In the genomic region with DNA sequence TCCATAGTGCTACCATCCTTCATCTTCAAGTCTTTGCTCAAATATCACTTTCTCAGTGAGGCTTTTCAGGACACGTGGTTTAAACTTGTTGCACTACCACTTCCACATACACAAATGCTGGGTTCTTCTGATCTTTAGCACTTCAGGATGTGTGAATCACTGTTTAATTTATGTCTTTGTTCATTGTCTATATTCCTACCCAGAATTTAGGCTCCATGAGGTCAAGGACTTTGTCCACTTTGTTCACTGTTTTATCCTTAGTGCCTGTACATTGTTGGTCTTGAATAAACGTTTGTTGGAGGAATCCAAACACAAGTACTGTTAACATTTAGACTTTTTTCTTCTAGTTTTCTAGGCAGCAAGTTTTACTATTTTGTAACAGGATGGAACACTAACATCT, we compare ENCODE assay signal across 34 cellular contexts. TPM values are rescaled to one million over a fixed set of nuclear protein-coding genes. Genes with fewer than 3 reads are reported as not detected.
DNase-seq lines count a peak whose midpoint lies in the region; ATAC-seq, FAIRE-seq and TF ChIP-seq lines count a peak whose summit lies in the region.
"Had no signal": no experiment of that assay in that cellular context is flagged by ENCODE, and none has a peak within 500 bp of the region (broad histone marks: within the 10 kb centered on the region; RNA-seq: fewer than 3 reads in every experiment).

No MANE protein-coding gene starts in this region.

- no peak overlapping the region for H3K4me3 ChIP-seq in OCI-LY1 (ENCODE audit: low read depth, low read length, poor library complexity, severe bottlenecking)
- no peak overlapping the region for H3K4me3 ChIP-seq in endothelial cell of umbilical vein (replicated peaks in 1 of 3; ENCODE audit: insufficient read depth in 1 of 3, low read depth in 1 of 3, low read length in 3 of 3)
- no peak overlapping the region for H3K4me3 ChIP-seq in osteoblast (ENCODE audit: insufficient read depth, low read length)
- H3K4me3 ChIP-seq: esophagus muscularis mucosa, gastroesophageal sphincter, left lung, testis had no signal

- CTCF ChIA-PET in endothelial cell of umbilical vein (lab: Charles Lee) = interaction anchor here (3.7 kb wide), 1 partner anchor 71 kb away, joined by 26 read pairs; no protein-coding TSS in a partner anchor

- peaks cover 65% of the 10 kb centered on the region for H3K79me2 ChIP-seq in OCI-LY1 (ENCODE audit: insufficient read depth, low read length)
- no peaks in the 10 kb centered on the region for H3K79me2 ChIP-seq in endothelial cell of umbilical vein (ENCODE audit: control insufficient read depth, insufficient read depth, low read length)
- no peaks in the 10 kb centered on the region for H3K79me2 ChIP-seq in osteoblast (ENCODE audit: insufficient read depth, low read length)

- no TSS peak for BruUV-seq in endothelial cell of umbilical vein (replicated peaks; lab: Mats Ljungman, UMichigan)

- H3K4me1 ChIP-seq in OCI-LY1 (ENCODE audit: insufficient read depth, low read length, severe bottlenecking) (peaks cover 55% of the 10 kb centered on the region), endothelial cell of umbilical vein (ENCODE audit: control insufficient read depth, extremely low read depth, insufficient read depth, low read length) (peaks cover 43% of the 10 kb centered on the region), osteoblast (ENCODE audit: insufficient read depth, low read length) (peaks cover 23% of the 10 kb centered on the region)
- H3K4me1 ChIP-seq: esophagus muscularis mucosa, gastroesophageal sphincter, left lung, testis had no signal

- H2AFZ ChIP-seq in OCI-LY1 (ENCODE audit: low read length) = no peak overlapping the region
- H2AFZ ChIP-seq in endothelial cell of umbilical vein (ENCODE audit: low read depth, low read length) = peak overlapping the region; percentile 47
- H2AFZ ChIP-seq in osteoblast (ENCODE audit: low read length) = peak overlapping the region; percentile 3

- H3F3A ChIP-seq in OCI-LY1 (ENCODE audit: insufficient read depth, low read length) = no peaks in the 10 kb centered on the region

- H3K9ac ChIP-seq in OCI-LY1 (ENCODE audit: low read length) = no peak overlapping the region
- peak overlapping the region; percentile 18 for H3K9ac ChIP-seq in endothelial cell of umbilical vein (replicated peaks; ENCODE audit: extremely low read depth, insufficient read depth, low read length)

- intact Hi-C loops in endothelial cell of umbilical vein (cut with micrococcal nuclease) = loop anchor here (5.0 kb wide), 1 partner anchor 70 kb away; no protein-coding TSS in a partner anchor

- H3K27ac ChIP-seq in OCI-LY1 (ENCODE audit: low read depth, low read length, poor library complexity, severe bottlenecking) (peak overlapping the region; percentile 31), endothelial cell of umbilical vein (ENCODE audit: insufficient read depth, low read depth, low read length) (peak overlapping the region; percentile 80), osteoblast (ENCODE audit: low read depth, low read length) (no peak overlapping the region)
- H3K27ac ChIP-seq: 22Rv1, esophagus muscularis mucosa, gastroesophageal sphincter, HL-60, left lung, testis had no signal

- H3K9me2 ChIP-seq in OCI-LY1 (ENCODE audit: low read depth, low read length) = no peaks in the 10 kb centered on the region

- H3K4me2 ChIP-seq in OCI-LY1 (ENCODE audit: low read length) (no peak overlapping the region), endothelial cell of umbilical vein (ENCODE audit: insufficient read depth, low read length) (peak overlapping the region; percentile 48), osteoblast (ENCODE audit: insufficient read depth, low read length) (no peak overlapping the region)

- TF ChIP-seq POLR2A in endothelial cell of umbilical vein (IDR thresholded peaks at IDR 0.05; ENCODE audit: low read depth, low read length) = no peak

- peaks cover 87% of the 10 kb centered on the region for H3K36me3 ChIP-seq in OCI-LY1 (ENCODE audit: insufficient read depth, low read length)
- no peaks in the 10 kb centered on the region for H3K36me3 ChIP-seq in endothelial cell of umbilical vein (ENCODE audit: control insufficient read depth in 2 of 2, extremely low read depth in 1 of 2, insufficient read depth in 2 of 2, low read length in 2 of 2)
- H3K36me3 ChIP-seq in osteoblast (ENCODE audit: insufficient read depth, low read length) = no peaks in the 10 kb centered on the region
- H3K36me3 ChIP-seq: esophagus muscularis mucosa, gastroesophageal sphincter, left lung had no signal

- TF ChIP-seq CTCF in OCI-LY1 (IDR thresholded peaks at IDR 0.05; ENCODE audit: low read length) (no peak), endothelial cell of umbilical vein (IDR thresholded peaks at IDR 0.05; ENCODE audit: extremely low read depth in 1 of 2, insufficient read depth in 1 of 2, low read depth in 1 of 2, low read length in 2 of 2) (no peak), osteoblast (IDR thresholded peaks at IDR 0.05; ENCODE audit: extremely low read depth, low read depth, low read length) (no peak)

- peak; percentile 36 for DNase-seq in DMS53 (lab: John Stamatoyannopoulos, UW)
- DNase-seq in DMS53 treated with DMSO at 0.1 percent for 48 hours (lab: John Stamatoyannopoulos, UW; ENCODE audit: unreplicated experiment) = no peak
- DNase-seq in endothelial cell of umbilical vein (ENCODE audit: low read depth, low spot score) = peak; percentile 80
- no peak for DNase-seq in osteoblast (ENCODE audit: insufficient read length, low spot score, missing footprints)
- no peak for DNase-seq in HK-2 (ENCODE audit: unreplicated experiment)
- DNase-seq: activated CD4-positive, CD25-positive, alpha-beta regulatory T cell treated with anti-CD3 and anti-CD28 coated beads, Interleukin-2, amount 50 U/mL, for 72 hours; activated CD8-positive, alpha-beta T cell treated with anti-CD3 and anti-CD28 coated beads for 36 hours; anterior cingulate cortex; CD4-positive, alpha-beta T cell; DMS153; effector memory CD8-positive, alpha-beta T cell; GF-D8; hypothalamus; immature natural killer cell; left lung; midbrain; natural killer cell; NCI-H1092; NCI-H1694 treated with DMSO at 0.1 percent for 48 hours; NCI-H2171 treated with DMSO at 0.1 percent for 48 hours; NCI-H524; NK-92 treated with Interleukin-12 subunit alpha and Interleukin-12 subunit beta, amount 100 ng/mL, for 24 hours; occipital lobe; stimulated activated naive CD8-positive, alpha-beta T cell treated with anti-CD3 and anti-CD28 coated beads, Interleukin-15, Interleukin-2, amounts not matched to agents 100 U/mL and 50 U/mL, for 24 hours; testis had no signal

- no peaks in the 10 kb centered on the region for H3K9me1 ChIP-seq in endothelial cell of umbilical vein (replicated peaks; ENCODE audit: control insufficient read depth, extremely low read depth, insufficient read depth, low read length)

- FAIRE-seq in endothelial cell of umbilical vein (lab: Jason Lieb, UNC) = peak; percentile 79
- FAIRE-seq: colon had no signal

- dilution Hi-C loops in endothelial cell of umbilical vein (cut with MboI; ENCODE audit: extremely low pct_ligation_motif_present, low sequenced_read_pairs) = no loop called here

- POLR2A ChIA-PET in endothelial cell of umbilical vein (lab: Charles Lee) = interaction anchor here (0.5 kb wide), 1 partner anchor 68 kb away, joined by 8 read pairs; no protein-coding TSS in a partner anchor

- H3K27me3 ChIP-seq in OCI-LY1 (ENCODE audit: insufficient read depth, low read length) = no peaks in the 10 kb centered on the region
- H3K27me3 ChIP-seq in endothelial cell of umbilical vein (ENCODE audit: control insufficient read depth in 2 of 2, insufficient read depth in 2 of 2, low read length in 2 of 2) = no peaks in the 10 kb centered on the region
- H3K27me3 ChIP-seq in osteoblast (ENCODE audit: insufficient read depth, low read length) = no peaks in the 10 kb centered on the region
- H3K27me3 ChIP-seq: esophagus muscularis mucosa, gastroesophageal sphincter, left lung, testis had no signal

- H3K9me3 ChIP-seq in OCI-LY1 (ENCODE audit: low read length) = peaks cover 9% of the 10 kb centered on the region; the same call in 1 of the 2 replicates
- no peaks in the 10 kb centered on the region for H3K9me3 ChIP-seq in endothelial cell of umbilical vein (replicated peaks; ENCODE audit: control insufficient read depth, insufficient read depth, low read length)
- no peaks in the 10 kb centered on the region for H3K9me3 ChIP-seq in osteoblast (ENCODE audit: low read depth, low read length)
- H3K9me3 ChIP-seq: esophagus muscularis mucosa, gastroesophageal sphincter, left lung, testis had no signal

- H4K20me1 ChIP-seq in OCI-LY1 (ENCODE audit: insufficient read depth, low read length) = no peaks in the 10 kb centered on the region
- no peaks in the 10 kb centered on the region for H4K20me1 ChIP-seq in endothelial cell of umbilical vein (replicated peaks; ENCODE audit: control insufficient read depth, extremely low read depth, insufficient read depth, low read length)
- H4K20me1 ChIP-seq in osteoblast (ENCODE audit: insufficient read depth, low read length) = no peaks in the 10 kb centered on the region

- no peak for ATAC-seq in GM18870 (IDR thresholded peaks at IDR 0.05; ENCODE audit: unreplicated experiment)
- ATAC-seq in GM21717 (IDR thresholded peaks at IDR 0.05; ENCODE audit: unreplicated experiment) = no peak
- ATAC-seq: activated CD8-positive, alpha-beta T cell treated with anti-CD3 and anti-CD28 coated beads for 36 hours; activated naive CD4-positive, alpha-beta T cell treated with anti-CD3 and anti-CD28 coated beads, Interleukin-2, amount 50 U/mL, for 72 hours; effector memory CD8-positive, alpha-beta T cell; gastroesophageal sphincter; left lung; stimulated activated naive CD8-positive, alpha-beta T cell treated with anti-CD3 and anti-CD28 coated beads, Interleukin-15, Interleukin-2, amounts not matched to agents 100 U/mL and 50 U/mL, for 24 hours had no signal

TF ChIP-seq in endothelial cell of umbilical vein, 7 proteins besides CTCF, POLR2A, EP300 and RAD21 (continues in another document):
- TF ChIP-seq EZH2 (IDR thresholded peaks at IDR 0.05; ENCODE audit: borderline replicate concordance, low read depth, low read length, severe bottlenecking) (no peak), JUN (IDR thresholded peaks at IDR 0.05; ENCODE audit: borderline replicate concordance, insufficient read depth, insufficient read length, low read depth) (peak; percentile 65), FOS (IDR thresholded peaks at IDR 0.05; ENCODE audit: borderline replicate concordance, insufficient read depth, low read length) (peak; percentile 52), GATA2 (IDR thresholded peaks at IDR 0.05; ENCODE audit: insufficient read depth, insufficient read length, low read depth, low read length) (no peak)

RNA-seq across cellular contexts. Expression of a gene that starts 42.6 kb away (rescaled TPM):
- total RNA-seq in endothelial cell of umbilical vein (27.7 and 28.4 TPM in 2 replicates), osteoblast (40.2 and 48.0 TPM in 2 replicates)
- polyA plus RNA-seq in endothelial cell of umbilical vein = 4.1 and 4.6 TPM in 2 replicates
- polyA plus RNA-seq in endothelial cell of umbilical vein (2011; cell fraction: cytosol; rRNA removed) = 5.6 and 6.4 TPM in 2 replicates
- 23.3 and 24.3 TPM in 2 replicates for polyA plus RNA-seq in endothelial cell of umbilical vein (2011; cell fraction: nucleus; rRNA removed)
- polyA plus RNA-seq in endothelial cell of umbilical vein (2012) = 14.1 and 14.5 TPM in 2 replicates
- 23.7 and 35.3 TPM in 2 replicates for polyA minus RNA-seq in endothelial cell of umbilical vein
- polyA minus RNA-seq in endothelial cell of umbilical vein (2011; cell fraction: cytosol; rRNA and poly(A)+ RNA removed) = 9.6 TPM
- polyA minus RNA-seq in endothelial cell of umbilical vein (2011; cell fraction: nucleus; rRNA and poly(A)+ RNA removed) = 59.1 and 76.0 TPM in 2 replicates

Comparison
In these comparisons a context has a peak if more than half of its experiments do, and no peak if none do; other contexts are left out.
1. DNase-seq: peak in DMS53 (single experiment) and endothelial cell of umbilical vein (single experiment); none in DMS53 treated with DMSO at 0.1 percent for 48 hours (single experiment), osteoblast (single experiment) and HK-2 (single experiment).